In genomic region chr11:130131957-130132850, GRCh38 we compare ENCODE assay signal across 8 cellular contexts. TPM values are rescaled to one million over a fixed set of nuclear protein-coding genes. Genes with fewer than 3 reads are reported as not detected.
DNase-seq lines count a peak whose midpoint lies in the region; ATAC-seq and TF ChIP-seq lines count a peak whose summit lies in the region.

No MANE protein-coding gene starts in this region.

- peaks cover 73% of the 10 kb centered on the region for H3K36me3 Mint-ChIP-seq in endothelial cell (ENCODE audit: low read depth, unreplicated experiment)
- H3K36me3 Mint-ChIP-seq in naive thymus-derived CD4-positive, alpha-beta T cell, result peaks cover 2 to 44% (median 20%) of the 10 kb centered on the region in 5 donors

- no peak overlapping the region for H3K27ac ChIP-seq in naive thymus-derived CD4-positive, alpha-beta T cell (ENCODE audit: low read depth, low read length)
- H3K27ac ChIP-seq in uterus, result no peak overlapping the region

- H3K4me3 Mint-ChIP-seq in endothelial cell (ENCODE audit: unreplicated experiment), result peak overlapping the region; percentile 38
- H3K4me3 Mint-ChIP-seq in naive thymus-derived CD4-positive, alpha-beta T cell, result no peak overlapping the region

- peak; percentile 72 for DNase-seq in NCI-H82 (lab: John Stamatoyannopoulos, UW)
- no peak for DNase-seq in NCI-H82 treated with DMSO at 0.1 percent for 48 hours (lab: John Stamatoyannopoulos, UW; ENCODE audit: unreplicated experiment)
- peak; percentile 46 for DNase-seq in NCI-H2227 treated with DMSO at 0.1 percent for 48 hours (lab: John Stamatoyannopoulos, UW)
- peak; percentile 54 for DNase-seq in activated CD4-positive, alpha-beta T cell treated with anti-CD3 and anti-CD28 coated beads for 48 hours
- peak; percentile 61 for DNase-seq in endothelial cell (ENCODE audit: low spot score)
- DNase-seq in naive thymus-derived CD4-positive, alpha-beta T cell, result peak in 8 of 9 donors; percentile 38 to 76 (median 68)
- peak; percentile 41 to 59 for DNase-seq in uterus

- CTCF ChIA-PET in naive thymus-derived CD4-positive, alpha-beta T cell (lab: Charles Lee), result interaction anchor here (0.6 to 5.3 kb wide), 31 partner anchors 10 to 1072 kb away, joined by 3 to 39 read pairs (median 5); partner anchors contain the start of genes BARX2 and PRDM10

- POLR2A ChIA-PET in naive thymus-derived CD4-positive, alpha-beta T cell (lab: Charles Lee), result interaction anchor here (0.6 to 1.6 kb wide), 6 partner anchors 13 to 318 kb away, joined by 3 to 7 read pairs (median 4); no protein-coding TSS in a partner anchor

- TF ChIP-seq POLR2A in uterus (IDR thresholded peaks at IDR 0.05), result no peak

- intact Hi-C loops in naive thymus-derived CD4-positive, alpha-beta T cell (cut with micrococcal nuclease), result loop anchor here (1.0 to 5.0 kb wide), 9 partner anchors 63 to 770 kb away; partner anchors contain the start of genes APLP2 (in 1 of the 2) and PRDM10 (in 1 of the 2)
- intact Hi-C loops in uterus (cut with DNase I; ENCODE audit: low total_unique reads), result loop anchor here (5.0 kb wide), 1 partner anchor 210 kb away; no protein-coding TSS in a partner anchor

- H3K36me3 ChIP-seq in naive thymus-derived CD4-positive, alpha-beta T cell (ENCODE audit: control insufficient read depth in 2 of 3, insufficient read depth in 3 of 3, low read length in 3 of 3), result peaks cover 4 to 32% (median 6%) of the 10 kb centered on the region in 3 experiments
- no peaks in the 10 kb centered on the region for H3K36me3 ChIP-seq in uterus

- H3K27me3 Mint-ChIP-seq in endothelial cell (ENCODE audit: unreplicated experiment), result peaks cover 9% of the 10 kb centered on the region
- no peaks in the 10 kb centered on the region for H3K27me3 Mint-ChIP-seq in naive thymus-derived CD4-positive, alpha-beta T cell

- H3K4me1 ChIP-seq in naive thymus-derived CD4-positive, alpha-beta T cell (ENCODE audit: control insufficient read depth in 2 of 2, insufficient read depth in 2 of 2, low read length in 2 of 2), result no peaks in the 10 kb centered on the region
- no peaks in the 10 kb centered on the region for H3K4me1 ChIP-seq in uterus

- H3K9me3 Mint-ChIP-seq in endothelial cell (ENCODE audit: unreplicated experiment), result no peaks in the 10 kb centered on the region
- H3K9me3 Mint-ChIP-seq in naive thymus-derived CD4-positive, alpha-beta T cell, result no peaks in the 10 kb centered on the region

- no peaks in the 10 kb centered on the region for H3K27me3 ChIP-seq in naive thymus-derived CD4-positive, alpha-beta T cell (ENCODE audit: control insufficient read depth in 2 of 2, insufficient read depth in 2 of 2, low read length in 2 of 2)
- no peaks in the 10 kb centered on the region for H3K27me3 ChIP-seq in uterus

- ATAC-seq in HG03039 (IDR thresholded peaks at IDR 0.05; ENCODE audit: unreplicated experiment), result peak; percentile 62
- peak; percentile 91 for ATAC-seq in naive thymus-derived CD4-positive, alpha-beta T cell

- no peaks in the 10 kb centered on the region for H3K9me3 ChIP-seq in naive thymus-derived CD4-positive, alpha-beta T cell (ENCODE audit: control insufficient read depth in 2 of 3, low read length in 3 of 3)
- H3K9me3 ChIP-seq in uterus, result no peaks in the 10 kb centered on the region

- TF ChIP-seq CTCF in endothelial cell (IDR thresholded peaks at IDR 0.05; ENCODE audit: unreplicated experiment), result peak; percentile 80
- peak; percentile 77 to 89 (median 84) for TF ChIP-seq CTCF in uterus (IDR thresholded peaks at IDR 0.05)

- H3K4me3 ChIP-seq in naive thymus-derived CD4-positive, alpha-beta T cell (ENCODE audit: low read length), result no peak overlapping the region
- no peak overlapping the region for H3K4me3 ChIP-seq in uterus

- no peak overlapping the region for H3K27ac Mint-ChIP-seq in endothelial cell (ENCODE audit: unreplicated experiment)
- H3K27ac Mint-ChIP-seq in naive thymus-derived CD4-positive, alpha-beta T cell, result peak overlapping the region in 1 of 9 donors; percentile 6

- peaks cover 7% of the 10 kb centered on the region for H3K4me1 Mint-ChIP-seq in endothelial cell (ENCODE audit: unreplicated experiment)
- H3K4me1 Mint-ChIP-seq in naive thymus-derived CD4-positive, alpha-beta T cell, result no peaks in the 10 kb centered on the region

RNA-seq across cellular contexts. Expression of gene ST14, which starts 27.4 kb away (rescaled TPM):
- total RNA-seq in endothelial cell (ENCODE audit: unreplicated experiment) (8.7 TPM), uterus (10 to 100 TPM in 1 of 4 donors, 1 to 10 TPM in 2, under 1 TPM in 1; 0.88 to 15.6 (median 2.8) TPM)
- 1 to 10 TPM in 2 of 5 experiments, under 1 TPM in 2, not detected in 1; 0.49 to 8.8 (median 0.93) TPM for total RNA-seq in naive thymus-derived CD4-positive, alpha-beta T cell
- under 1 TPM in 1 of 2 donors, not detected in 1; 0.05 TPM for polyA plus RNA-seq in naive thymus-derived CD4-positive, alpha-beta T cell
